Comparison of ENCODE assay signal across 25 cellular contexts in genomic region chr1:159646687-159647086, GRCh38. TPM values are rescaled to one million over a fixed set of nuclear protein-coding genes. Genes with fewer than 3 reads are reported as not detected.
DNase-seq lines count a peak whose midpoint lies in the region; ATAC-seq and TF ChIP-seq lines count a peak whose summit lies in the region.
"Had no signal": no experiment of that assay in that cellular context is flagged by ENCODE, and none has a peak within 500 bp of the region (broad histone marks: within the 10 kb centered on the region; RNA-seq: fewer than 3 reads in every experiment).

No MANE protein-coding gene starts in this region.

- POLR2A ChIA-PET in activated CD4-positive, alpha-beta memory T cell treated with anti-CD3 and anti-CD28 coated beads for 36 hours (lab: Charles Lee), result no interaction called here

- peaks cover 5% of the 10 kb centered on the region for H3K9me3 Mint-ChIP-seq in activated CD4-positive, alpha-beta memory T cell treated with anti-CD3 and anti-CD28 coated beads for 36 hours
- peaks cover 10% of the 10 kb centered on the region for H3K9me3 Mint-ChIP-seq in stimulated activated memory B cell treated with anti-CD40 and anti-IgM and Interleukin-4, amounts not matched to agents 10 μg/mL and 1 μg/mL and 100 μg/mL, for 72 hours
- H3K9me3 Mint-ChIP-seq: activated T-helper 1 cell treated with anti-CD3 and anti-CD28 coated beads, Interleukin-12 subunit alpha, Interleukin-12 subunit beta, Interleukin-2, Interleukin-4 antibody, amounts not matched to agents 30 ng/mL and 10 ng/mL and 1 ng/mL, durations not matched to agents 14 hours and 24 hours and 36 hours had no signal

- DNase-seq in KG1 (lab: John Stamatoyannopoulos, UW) (peak; percentile 35), OCI-M1 (lab: John Stamatoyannopoulos, UW) (peak; percentile 90), lower lobe of right lung (no peak), cerebellum (ENCODE audit: low spot score) (no peak), H4 (ENCODE audit: low spot score) (no peak)
- no peak for DNase-seq in activated CD4-positive, alpha-beta memory T cell treated with anti-CD3 and anti-CD28 coated beads for 36 hours
- DNase-seq: activated naive CD8-positive, alpha-beta T cell treated with anti-CD3 and anti-CD28 coated beads, Interleukin-2, amount 50 U/mL, for 24 hours; brain microvascular endothelial cell; EL; foreskin melanocyte; left colon; NCI-H82; nucleus accumbens; RPMI8226; T-cell; upper lobe of left lung had no signal

- CTCF ChIA-PET in activated CD4-positive, alpha-beta memory T cell treated with anti-CD3 and anti-CD28 coated beads for 36 hours (lab: Charles Lee), result no interaction called here

- no peaks in the 10 kb centered on the region for H4K20me1 ChIP-seq in BLaER1

- H3K9ac ChIP-seq in BLaER1, result no peak overlapping the region
- H3K9ac ChIP-seq: KMS-11 had no signal

- no peak overlapping the region for H3K27ac Mint-ChIP-seq in activated CD4-positive, alpha-beta memory T cell treated with anti-CD3 and anti-CD28 coated beads for 36 hours
- H3K27ac Mint-ChIP-seq in stimulated activated memory B cell treated with anti-CD40 and anti-IgM and Interleukin-4, amounts not matched to agents 10 μg/mL and 1 μg/mL and 100 μg/mL, for 72 hours, result no peak overlapping the region
- H3K27ac Mint-ChIP-seq: activated naive CD8-positive, alpha-beta T cell treated with anti-CD3 and anti-CD28 coated beads, Interleukin-2, amount 50 U/mL, for 24 hours; activated T-helper 1 cell treated with anti-CD3 and anti-CD28 coated beads, Interleukin-12 subunit alpha, Interleukin-12 subunit beta, Interleukin-2, Interleukin-4 antibody, amounts not matched to agents 30 ng/mL and 10 ng/mL and 1 ng/mL, durations not matched to agents 14 hours and 24 hours and 36 hours; stimulated activated naive CD8-positive, alpha-beta T cell treated with anti-CD3 and anti-CD28 coated beads, Interleukin-15, Interleukin-2, amounts not matched to agents 100 ng/mL and 50 ng/mL, for 24 hours; T-cell; WTC11 had no signal

- intact Hi-C loops in lower lobe of right lung (cut with DNase I), result no loop called here
- intact Hi-C loops in activated CD4-positive, alpha-beta memory T cell treated with anti-CD3 and anti-CD28 coated beads for 36 hours (cut with micrococcal nuclease), result no loop called here

- H3K9me3 ChIP-seq in BLaER1, result peaks cover 6% of the 10 kb centered on the region
- H3K9me3 ChIP-seq in lower lobe of right lung, result no peaks in the 10 kb centered on the region

- H3K27me3 ChIP-seq in BLaER1 (no peaks in the 10 kb centered on the region), lower lobe of right lung (ENCODE audit: low read depth) (no peaks in the 10 kb centered on the region)
- H3K27me3 ChIP-seq: brain microvascular endothelial cell, upper lobe of left lung had no signal

- H3K4me1 ChIP-seq in BLaER1 (peaks cover 12% of the 10 kb centered on the region), lower lobe of right lung (peaks cover 3% of the 10 kb centered on the region)

- H3K27ac ChIP-seq in BLaER1 (no peak overlapping the region; the same call in 1 of the 2 replicates), lower lobe of right lung (no peak overlapping the region)
- H3K27ac ChIP-seq: brain microvascular endothelial cell, KMS-11, upper lobe of left lung had no signal

- H3K36me3 ChIP-seq in BLaER1, result no peaks in the 10 kb centered on the region
- no peaks in the 10 kb centered on the region for H3K36me3 ChIP-seq in lower lobe of right lung
- H3K36me3 ChIP-seq: brain microvascular endothelial cell, upper lobe of left lung had no signal

- peak overlapping the region; percentile 48 for H3K4me2 ChIP-seq in BLaER1
- H3K4me2 ChIP-seq: KMS-11 had no signal

- peaks cover 16% of the 10 kb centered on the region for H3K27me3 Mint-ChIP-seq in activated CD4-positive, alpha-beta memory T cell treated with anti-CD3 and anti-CD28 coated beads for 36 hours
- peaks cover 51% of the 10 kb centered on the region for H3K27me3 Mint-ChIP-seq in stimulated activated memory B cell treated with anti-CD40 and anti-IgM and Interleukin-4, amounts not matched to agents 10 μg/mL and 1 μg/mL and 100 μg/mL, for 72 hours

- H3K36me3 Mint-ChIP-seq in activated CD4-positive, alpha-beta memory T cell treated with anti-CD3 and anti-CD28 coated beads for 36 hours, result no peaks in the 10 kb centered on the region
- no peaks in the 10 kb centered on the region for H3K36me3 Mint-ChIP-seq in stimulated activated memory B cell treated with anti-CD40 and anti-IgM and Interleukin-4, amounts not matched to agents 10 μg/mL and 1 μg/mL and 100 μg/mL, for 72 hours
- H3K36me3 Mint-ChIP-seq: T-cell had no signal

- no peak overlapping the region for H3K4me3 Mint-ChIP-seq in activated CD4-positive, alpha-beta memory T cell treated with anti-CD3 and anti-CD28 coated beads for 36 hours
- H3K4me3 Mint-ChIP-seq in stimulated activated memory B cell treated with anti-CD40 and anti-IgM and Interleukin-4, amounts not matched to agents 10 μg/mL and 1 μg/mL and 100 μg/mL, for 72 hours, result no peak overlapping the region
- H3K4me3 Mint-ChIP-seq: activated naive CD8-positive, alpha-beta T cell treated with anti-CD3 and anti-CD28 coated beads, Interleukin-2, amount 50 U/mL, for 24 hours; activated T-helper 1 cell treated with anti-CD3 and anti-CD28 coated beads, Interleukin-12 subunit alpha, Interleukin-12 subunit beta, Interleukin-2, Interleukin-4 antibody, amounts not matched to agents 30 ng/mL and 10 ng/mL and 1 ng/mL, durations not matched to agents 14 hours and 24 hours and 36 hours; stimulated activated naive CD8-positive, alpha-beta T cell treated with anti-CD3 and anti-CD28 coated beads, Interleukin-15, Interleukin-2, amounts not matched to agents 100 ng/mL and 50 ng/mL, for 24 hours; T-cell; WTC11 had no signal

- TF ChIP-seq CTCF in lower lobe of right lung (IDR thresholded peaks at IDR 0.05), result no peak

- H3K4me1 Mint-ChIP-seq in activated CD4-positive, alpha-beta memory T cell treated with anti-CD3 and anti-CD28 coated beads for 36 hours (ENCODE audit: low read depth), result no peaks in the 10 kb centered on the region
- peaks cover 9% of the 10 kb centered on the region for H3K4me1 Mint-ChIP-seq in stimulated activated memory B cell treated with anti-CD40 and anti-IgM and Interleukin-4, amounts not matched to agents 10 μg/mL and 1 μg/mL and 100 μg/mL, for 72 hours
- H3K4me1 Mint-ChIP-seq: activated naive CD8-positive, alpha-beta T cell treated with anti-CD3 and anti-CD28 coated beads, Interleukin-2, amount 50 U/mL, for 24 hours; T-cell had no signal

- H3K4me3 ChIP-seq in BLaER1, result no peak overlapping the region
- no peak overlapping the region for H3K4me3 ChIP-seq in lower lobe of right lung
- H3K4me3 ChIP-seq: upper lobe of left lung had no signal

- ATAC-seq in lower lobe of right lung, result peak; percentile 75 to 80
- no peak for ATAC-seq in stimulated activated memory B cell treated with anti-CD40 and anti-IgM and Interleukin-4, amounts not matched to agents 10 μg/mL and 1 μg/mL and 100 μg/mL, for 72 hours
- ATAC-seq: activated naive CD8-positive, alpha-beta T cell treated with anti-CD3 and anti-CD28 coated beads, Interleukin-2, amount 50 U/mL, for 24 hours; HCT116; left colon; sciatic nerve; T-cell; WTC11 had no signal

RNA-seq across cellular contexts. Expression of gene APCS, which starts 59.1 kb away (rescaled TPM):
- not detected for total RNA-seq in lower lobe of right lung
- not detected for total RNA-seq in activated CD4-positive, alpha-beta memory T cell treated with anti-CD3 and anti-CD28 coated beads for 36 hours
- not detected for total RNA-seq in cerebellum
- total RNA-seq in H4 (2014; rRNA removed; shearing (Covaris generic)), result not detected in 2 replicates
- total RNA-seq: activated T-helper 1 cell treated with anti-CD3 and anti-CD28 coated beads, Interleukin-12 subunit alpha, Interleukin-12 subunit beta, Interleukin-2, Interleukin-4 antibody, amounts not matched to agents 30 ng/mL and 10 ng/mL and 1 ng/mL, durations not matched to agents 14 hours and 24 hours and 36 hours; dermis microvascular lymphatic vessel endothelial cell; left colon; sciatic nerve had no signal

Comparison
In these comparisons a context has a peak if more than half of its experiments do, and no peak if none do; other contexts are left out.
1. DNase-seq: peak in KG1 (single experiment) and OCI-M1 (single experiment); none in lower lobe of right lung (single experiment), activated CD4-positive, alpha-beta memory T cell treated with anti-CD3 and anti-CD28 coated beads for 36 hours (single experiment), cerebellum (single experiment) and H4 (single experiment).